Comparison of ENCODE assay signal across 33 cellular contexts in the genomic region with DNA sequence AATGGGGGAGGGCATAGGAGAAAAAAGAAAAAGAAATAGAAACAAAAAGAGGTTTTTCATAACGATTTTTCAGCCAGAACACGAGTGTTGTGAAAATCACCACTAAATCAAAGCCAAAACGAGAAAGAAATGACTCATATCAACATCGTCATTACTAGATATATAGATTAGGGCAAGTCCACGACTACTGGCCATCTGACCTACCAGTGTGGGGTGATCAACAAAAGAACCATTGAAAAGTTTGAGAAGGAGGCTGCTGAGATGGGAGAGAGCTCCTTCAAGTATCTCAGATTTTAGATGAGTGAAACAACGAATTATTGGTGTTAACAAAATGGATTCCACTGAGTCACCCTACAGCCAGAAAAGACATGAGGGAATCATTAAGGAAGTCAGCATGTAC. TPM values are rescaled to one million over a fixed set of nuclear protein-coding genes. Genes with fewer than 3 reads are reported as not detected.
"Had no signal": no experiment of that assay in that cellular context is flagged by ENCODE, and none has a peak within 500 bp of the region (broad histone marks: within the 10 kb centered on the region; RNA-seq: fewer than 3 reads in every experiment).

No MANE protein-coding gene starts in this region.

- H3K4me3 ChIP-seq: MG63, Peyer's patch, SJCRH30 had no signal

- DNase-seq: Kasumi-1, KG1, MG63, NCI-H1048, NCI-H1092 treated with DMSO at 0.1 percent for 48 hours, NCI-H1105 treated with DMSO at 0.1 percent for 48 hours, NCI-H1417, NCI-H1436, NCI-H146, NCI-H1694, NCI-H187, NCI-H1930, NCI-H2029 treated with DMSO at 0.1 percent for 48 hours, NCI-H2171 treated with DMSO at 0.1 percent for 48 hours, NCI-H2227 treated with DMSO at 0.1 percent for 48 hours, NCI-H345, NCI-H446, NCI-H510A treated with DMSO at 0.1 percent for 48 hours, NCI-H524 treated with DMSO at 0.1 percent for 48 hours, NCI-H526 treated with DMSO at 0.1 percent for 48 hours, NCI-H774, OCI-M1, PC-3, Peyer's patch, SHP77, SIG-M5, SJCRH30, SK-N-SH, SW 1271, T-helper 1 cell had no signal

- H3K27me3 ChIP-seq: MG63, Peyer's patch, SJCRH30 had no signal

- H3K4me1 ChIP-seq: Peyer's patch had no signal

- H3K4me2 ChIP-seq: SK-N-SH had no signal

- ATAC-seq: PC-3, Right ventricle myocardium inferior had no signal

- H3K9me3 ChIP-seq: MG63, Peyer's patch, SK-N-SH had no signal

- H3K27ac ChIP-seq: Peyer's patch, RWPE1, SJCRH30 had no signal

- H3K9ac ChIP-seq: SK-N-SH had no signal

- H3K36me3 ChIP-seq: MG63, Peyer's patch, SJCRH30 had no signal

RNA-seq across cellular contexts. Expression of a gene that starts 33.5 kb away (rescaled TPM):
- total RNA-seq: M059J, PC-3, Right ventricle myocardium inferior had no signal
- polyA plus RNA-seq: SK-N-SH had no signal
